In genomic region chr17:42049834-42050359, GRCh38 we compare ENCODE assay signal across 8 cellular contexts. TPM values are rescaled to one million over a fixed set of nuclear protein-coding genes. Genes with fewer than 3 reads are reported as not detected.
DNase-seq lines count a peak whose midpoint lies in the region; ATAC-seq and TF ChIP-seq lines count a peak whose summit lies in the region.

No MANE protein-coding gene starts in this region.

- H3K27ac ChIP-seq in mesenchymal stem cell (ENCODE audit: low read length, poor library complexity, severe bottlenecking) (no peak overlapping the region), uterus (peak overlapping the region in 1 of 2 donors; percentile 52)

- H4K91ac ChIP-seq in mesenchymal stem cell (ENCODE audit: low read length): peak overlapping the region; percentile 43

- H4K8ac ChIP-seq in mesenchymal stem cell (ENCODE audit: low read length): peak overlapping the region; percentile 21

- ATAC-seq in Right ventricle myocardium inferior (peak; percentile 4), left ventricle myocardium superior (no peak), GM18511 (IDR thresholded peaks at IDR 0.05; ENCODE audit: unreplicated experiment) (no peak)

- TF ChIP-seq CTCF in uterus (IDR thresholded peaks at IDR 0.05): no peak

- H3K9me3 ChIP-seq in mesenchymal stem cell (ENCODE audit: control insufficient read depth, low read length) (peaks cover 2% of the 10 kb centered on the region), uterus (no peaks in the 10 kb centered on the region)

- H2AK5ac ChIP-seq in mesenchymal stem cell (ENCODE audit: low read length, severe bottlenecking): no peak overlapping the region

- peak overlapping the region in 1 of 2 experiments; percentile 54 for H2BK12ac ChIP-seq in mesenchymal stem cell (ENCODE audit: low read length in 2 of 2)

- H2BK120ac ChIP-seq in mesenchymal stem cell (ENCODE audit: low read depth, low read length): peak overlapping the region; percentile 71

- H3K4me1 ChIP-seq in mesenchymal stem cell (ENCODE audit: control insufficient read depth, insufficient read depth, low read depth, low read length): peaks cover 8% of the 10 kb centered on the region
- H3K4me1 ChIP-seq in uterus: no peaks in the 10 kb centered on the region

- H3K4me2 ChIP-seq in mesenchymal stem cell (ENCODE audit: low read length, poor library complexity, severe bottlenecking): peak overlapping the region; percentile 71

- 4% methylated on average over 5 of the region's 5 CpGs for WGBS in mesenchymal stem cell

- H2AFZ ChIP-seq in mesenchymal stem cell (ENCODE audit: low read depth, low read length): peak overlapping the region; percentile 84

- no peak overlapping the region for H2BK5ac ChIP-seq in mesenchymal stem cell (ENCODE audit: low read depth, low read length, poor library complexity, severe bottlenecking)

- peak overlapping the region; percentile 98 for H2BK15ac ChIP-seq in mesenchymal stem cell (ENCODE audit: low read depth, poor library complexity, severe bottlenecking)

- no peaks in the 10 kb centered on the region for H3K36me3 ChIP-seq in mesenchymal stem cell (ENCODE audit: control insufficient read depth in 1 of 2, insufficient read depth in 2 of 2, low read depth in 1 of 2, low read length in 2 of 2)
- H3K36me3 ChIP-seq in uterus: no peaks in the 10 kb centered on the region

- H3K4me3 ChIP-seq in mesenchymal stem cell (ENCODE audit: insufficient read depth in 1 of 2, low read depth in 1 of 2, low read length in 2 of 2) (peak overlapping the region; percentile 53 to 64), uterus (peak overlapping the region; percentile 31 to 85)

- no peak overlapping the region for H3K23ac ChIP-seq in mesenchymal stem cell (ENCODE audit: low read length in 2 of 2)

- DNase-seq in Right ventricle myocardium inferior (ENCODE audit: missing footprints) (no peak), left ventricle myocardium superior (no peak), T47D (ENCODE audit: low read depth in 1 of 2, low spot score in 1 of 2) (peak; percentile 64 to 78), mesenchymal stem cell (peak; percentile 24), uterus (no peak), UCSD-AML1 (lab: John Stamatoyannopoulos, UW; ENCODE audit: unreplicated experiment) (no peak), NCI-H1105 treated with DMSO at 0.1 percent for 48 hours (lab: John Stamatoyannopoulos, UW) (no peak)

- H3K4ac ChIP-seq in mesenchymal stem cell (ENCODE audit: low read depth in 1 of 2, low read length in 2 of 2): peak overlapping the region in 1 of 2 experiments; percentile 52

- no peak overlapping the region for H3K14ac ChIP-seq in mesenchymal stem cell (ENCODE audit: low read length in 2 of 2)

- H3K9ac ChIP-seq in mesenchymal stem cell (ENCODE audit: low read length): peak overlapping the region; percentile 26

- H3K18ac ChIP-seq in mesenchymal stem cell (ENCODE audit: low read depth in 1 of 2, low read length in 2 of 2): peak overlapping the region; percentile 3 to 41

- no peaks in the 10 kb centered on the region for H3K79me1 ChIP-seq in mesenchymal stem cell (replicated peaks; ENCODE audit: low read length, poor library complexity, severe bottlenecking)

- H3K27me3 ChIP-seq in mesenchymal stem cell (ENCODE audit: control insufficient read depth in 1 of 2, insufficient read depth in 1 of 2, low read length in 2 of 2) (peaks cover 53 to 65% of the 10 kb centered on the region in 2 experiments), uterus (no peaks in the 10 kb centered on the region)

- intact Hi-C loops in Right ventricle myocardium inferior (cut with DNase I): no loop called here
- intact Hi-C loops in left ventricle myocardium superior (cut with micrococcal nuclease): no loop called here
- intact Hi-C loops in uterus (cut with DNase I; ENCODE audit: low total_unique reads): no loop called here

- no peak for TF ChIP-seq POLR2A in uterus (IDR thresholded peaks at IDR 0.05)

- in situ Hi-C loops in T47D (cut with HindIII; ENCODE audit: low pct_unique_long_range_greater_than_20kb, low sequenced_read_pairs): no loop called here

RNA-seq across cellular contexts. Expression of gene C17orf113, which starts 0.5 kb away (rescaled TPM):
- 0.73 TPM for total RNA-seq in Right ventricle myocardium inferior
- total RNA-seq in left ventricle myocardium superior: 0.52 TPM
- 0.21 TPM for polyA plus RNA-seq in mesenchymal stem cell (2013, experiment 1 of 2)
- polyA plus RNA-seq in mesenchymal stem cell (2013, experiment 2 of 2): 0.16 TPM
- total RNA-seq in uterus: 1 to 10 TPM in 2 of 4 donors, under 1 TPM in 1, not detected in 1; 0.77 to 3.3 (median 2.1) TPM

RNA-seq across cellular contexts. Expression of gene NKIRAS2, which starts 30.0 kb away (rescaled TPM):
- 47.1 TPM for total RNA-seq in Right ventricle myocardium inferior
- 44.8 TPM for total RNA-seq in left ventricle myocardium superior
- 63.3 TPM for polyA plus RNA-seq in mesenchymal stem cell (2013, experiment 1 of 2)
- polyA plus RNA-seq in mesenchymal stem cell (2013, experiment 2 of 2): 64.3 TPM
- 10 to 100 TPM in 3 of 4 donors, 1 to 10 TPM in 1; 2.4 to 35.4 (median 26.8) TPM for total RNA-seq in uterus

RNA-seq across cellular contexts. Expression of gene DNAJC7, which starts 32.7 kb away (rescaled TPM):
- total RNA-seq in Right ventricle myocardium inferior (79.0 TPM), left ventricle myocardium superior (76.6 TPM), uterus (100 to 1,000 TPM in 1 of 4 donors, 10 to 100 TPM in 3; 25.1 to 107 (median 53.1) TPM)
- 73.0 TPM for polyA plus RNA-seq in mesenchymal stem cell (2013, experiment 1 of 2)
- polyA plus RNA-seq in mesenchymal stem cell (2013, experiment 2 of 2): 69.4 TPM

RNA-seq across cellular contexts. Expression of gene ZNF385C, which starts 48.4 kb away (rescaled TPM):
- total RNA-seq in Right ventricle myocardium inferior: 0.11 TPM
- 0.20 TPM for total RNA-seq in left ventricle myocardium superior
- polyA plus RNA-seq in mesenchymal stem cell (2013, experiment 1 of 2): 0.07 TPM
- 0.11 TPM for polyA plus RNA-seq in mesenchymal stem cell (2013, experiment 2 of 2)
- 1 to 10 TPM in 1 of 4 donors, under 1 TPM in 1, not detected in 2; 0.48 to 1.0 TPM for total RNA-seq in uterus

Comparison
In these comparisons a context has a peak if more than half of its experiments do, and no peak if none do; other contexts are left out.
1. DNase-seq: peak in T47D (2 of 2) and mesenchymal stem cell (single experiment); none in Right ventricle myocardium inferior (single experiment), left ventricle myocardium superior (single experiment), uterus (0 of 2), UCSD-AML1 (single experiment) and NCI-H1105 treated with DMSO at 0.1 percent for 48 hours (single experiment).